8 cellular contexts compared by ENCODE assay signal in genomic region chr15:40871749-40872617, GRCh38. TPM values are rescaled to one million over a fixed set of nuclear protein-coding genes. Genes with fewer than 3 reads are reported as not detected.
DNase-seq lines count a peak whose midpoint lies in the region; ATAC-seq, FAIRE-seq and TF ChIP-seq lines count a peak whose summit lies in the region.
"Had no signal": no experiment of that assay in that cellular context is flagged by ENCODE, and none has a peak within 500 bp of the region (broad histone marks: within the 10 kb centered on the region; RNA-seq: fewer than 3 reads in every experiment).

No MANE protein-coding gene starts in this region.

- no peak for ATAC-seq in HCT116
- peak; percentile 65 for ATAC-seq in GM12878
- peak; percentile 78 to 88 (median 84) for ATAC-seq in pancreas
- no peak for ATAC-seq in HG02840 (IDR thresholded peaks at IDR 0.05; ENCODE audit: low FRiP score, unreplicated experiment)

- no peak overlapping the region for H3K4me3 ChIP-seq in HCT116 (replicated peaks in 1 of 2; ENCODE audit: low read depth in 1 of 2, low read length in 2 of 2)
- peak overlapping the region; percentile 65 for H3K4me3 ChIP-seq in GM12878
- H3K4me3 ChIP-seq in pancreas = peak overlapping the region; percentile 50 to 89 (median 64)

- H3K79me2 ChIP-seq in HCT116 (ENCODE audit: insufficient read depth, low read length) (no peaks in the 10 kb centered on the region), GM12878 (ENCODE audit: control insufficient read depth, insufficient read depth, low read length) (peaks cover 5% of the 10 kb centered on the region)

- H3K9me2 ChIP-seq in HCT116 (ENCODE audit: insufficient read depth) = no peaks in the 10 kb centered on the region

- H3K4me2 ChIP-seq in HCT116 (ENCODE audit: low read length) (peak overlapping the region; percentile 93; the same call in 1 of the 2 replicates), GM12878 (ENCODE audit: control insufficient read depth, insufficient read depth) (peak overlapping the region; percentile 89)

- H3K36me3 ChIP-seq in HCT116 (ENCODE audit: control insufficient read depth in 1 of 2, insufficient read depth in 2 of 2, low read length in 2 of 2) (no peaks in the 10 kb centered on the region), GM12878 (ENCODE audit: control insufficient read depth in 2 of 2, insufficient read depth in 2 of 2, low read length in 1 of 2) (no peaks in the 10 kb centered on the region), pancreas (no peaks in the 10 kb centered on the region)

- in situ Hi-C loops in GM13977 (cut with MboI; ENCODE audit: low pct_unique_long_range_greater_than_20kb, low sequenced_read_pairs, unreplicated experiment) (no loop called here), GM12878 (cut with MboI) (no loop called here)

- TF ChIP-seq EP300 in GM12878 (IDR thresholded peaks at IDR 0.05; ENCODE audit: borderline replicate concordance in 1 of 2, control insufficient read depth in 1 of 2, low read depth in 2 of 2, low read length in 2 of 2) = no peak; a peak in 2 of 4 replicates

- TF ChIP-seq CTCF in GM13977 (IDR thresholded peaks at IDR 0.05; ENCODE audit: extremely low read depth, insufficient read depth, missing control alignments) = no peak
- TF ChIP-seq CTCF in HCT116 (IDR thresholded peaks at IDR 0.05 in 2 of 3, conservative IDR thresholded peaks at IDR 0.05 in 1 of 3; ENCODE audit: borderline replicate concordance in 1 of 3, insufficient read depth in 1 of 3, low read depth in 2 of 3, low read length in 2 of 3) = no peak
- no peak for TF ChIP-seq CTCF in GM12878 (IDR thresholded peaks at IDR 0.05 in 2 of 3, conservative IDR thresholded peaks at IDR 0.05 in 1 of 3; ENCODE audit: control insufficient read depth in 2 of 3, extremely low read depth in 1 of 3, insufficient read depth in 1 of 3, low read depth in 3 of 3, low read length in 3 of 3)
- no peak for TF ChIP-seq CTCF in pancreas (IDR thresholded peaks at IDR 0.05)

- no peaks in the 10 kb centered on the region for H3K27me3 ChIP-seq in HCT116 (ENCODE audit: insufficient read depth, low read length)
- no peaks in the 10 kb centered on the region for H3K27me3 ChIP-seq in GM12878 (replicated peaks in 1 of 2; ENCODE audit: control insufficient read depth in 2 of 2, insufficient read depth in 2 of 2, low read length in 1 of 2)
- no peaks in the 10 kb centered on the region for H3K27me3 ChIP-seq in pancreas

- H3K9me3 ChIP-seq in HCT116 (ENCODE audit: control insufficient read depth in 1 of 2, insufficient read depth in 1 of 2, low read depth in 1 of 2, low read length in 2 of 2) (no peaks in the 10 kb centered on the region), GM12878 (replicated peaks; ENCODE audit: control insufficient read depth, insufficient read depth, low read length) (no peaks in the 10 kb centered on the region), pancreas (no peaks in the 10 kb centered on the region)

- intact Hi-C loops in HCT116 (cut with micrococcal nuclease) = no loop called here
- intact Hi-C loops in GM12878 (cut with micrococcal nuclease; ENCODE audit: unreplicated experiment) = loop anchor here (2.0 to 10.0 kb wide), 3 partner anchors 13 to 277 kb away; partner anchors contain the start of genes KNL1 and VPS18
- intact Hi-C loops in pancreas (cut with DNase I) = no loop called here

- H4K20me1 ChIP-seq in HCT116 (ENCODE audit: insufficient read depth) (no peaks in the 10 kb centered on the region), GM12878 (ENCODE audit: control insufficient read depth, insufficient read depth) (no peaks in the 10 kb centered on the region)

- H3K27ac ChIP-seq in HCT116 (ENCODE audit: low read depth, low read length) (peak overlapping the region; percentile 5; the same call in 1 of the 2 replicates), GM12878 (ENCODE audit: control insufficient read depth, insufficient read depth) (peak overlapping the region; percentile 78), pancreas (peak overlapping the region; percentile 80 to 97 (median 90))

- SMC1A ChIA-PET in GM12878 (lab: Charles Lee; ENCODE audit: uncharacterized antibody, unreplicated experiment) = interaction anchor here (0.5 to 14.4 kb wide), 11 partner anchors 12 to 254 kb away, joined by 3 to 454 read pairs (median 5); partner anchors contain the start of genes DNAJC17, SPINT1, VPS18 and ZFYVE19

- CTCF ChIA-PET in HCT116 (lab: Charles Lee) = interaction anchor here (1.3 to 5.7 kb wide), 5 partner anchors 11 to 314 kb away, joined by 4 to 94 read pairs (median 9); partner anchors contain the start of gene VPS18
- CTCF ChIA-PET in GM12878 (lab: Yijun Ruan, JAX) = interaction anchor here (0.5 to 6.0 kb wide), 9 partner anchors 23 to 282 kb away, joined by 3 to 57 read pairs (median 6); partner anchors contain the start of genes C15orf62, RAD51 and VPS18

- H2AFZ ChIP-seq in HCT116 (ENCODE audit: low read depth, low read length, poor library complexity, severe bottlenecking) (no peak overlapping the region), GM12878 (ENCODE audit: control insufficient read depth, low read depth, low read length) (peak overlapping the region; percentile 43; the same call in 1 of the 2 replicates)

- BruUV-seq in HCT116 (replicated peaks; lab: Mats Ljungman, UMichigan) (no TSS peak), GM12878 (replicated peaks; lab: Mats Ljungman, UMichigan) (no TSS peak)

- POLR2A ChIA-PET in HCT116 (lab: Charles Lee) = interaction anchor here (0.9 to 2.9 kb wide), 5 partner anchors 10 to 90 kb away, joined by 3 to 18 read pairs (median 4); partner anchors contain the start of gene VPS18
- POLR2A ChIA-PET in GM12878 (lab: Charles Lee) = interaction anchor here (0.6 to 9.5 kb wide), 18 partner anchors 9 to 324 kb away, joined by 3 to 220 read pairs (median 6); partner anchors contain the start of genes C15orf62, CCDC32, DNAJC17 and GCHFR

- TF ChIP-seq RAD21 in HCT116 (IDR thresholded peaks at IDR 0.05; ENCODE audit: low read depth) (no peak), GM12878 (IDR thresholded peaks at IDR 0.05; ENCODE audit: insufficient read depth, low read depth, low read length) (no peak)

- FAIRE-seq in GM12878 (lab: Jason Lieb, UNC) (peak; percentile 56), pancreas (lab: Jason Lieb, UNC) (no peak)

- no peak for TF ChIP-seq POLR2A in HCT116 (IDR thresholded peaks at IDR 0.05; ENCODE audit: borderline replicate concordance, extremely low read depth, insufficient read depth, insufficient read length)
- no peak; the same call in 1 of the 2 replicates for TF ChIP-seq POLR2A in GM12878 (IDR thresholded peaks at IDR 0.05; ENCODE audit: low read depth, low read length)

- DNase-seq in GM13977 (ENCODE audit: low spot score) = peak; percentile 80
- no peak for DNase-seq in HCT116 (ENCODE audit: low read depth, low spot score)
- DNase-seq in GM12878 (ENCODE audit: low read depth, low spot score) = peak; percentile 76
- DNase-seq in pancreas = peak; percentile 87 to 97 (median 96)
- no peak for DNase-seq in OCI-M1 (lab: John Stamatoyannopoulos, UW)
- no peak for DNase-seq in DMS79 (lab: John Stamatoyannopoulos, UW)

- RAD21 ChIA-PET in HCT116 (lab: Charles Lee; ENCODE audit: low non-redundant PET in 1 of 2, low total read pairs in 2 of 2, uncharacterized antibody in 2 of 2, unreplicated experiment in 2 of 2) = interaction anchor here in 1 of 2 experiments (2.3 kb wide), 1 partner anchor 14 kb away, joined by 13 read pairs; no protein-coding TSS in a partner anchor
- RAD21 ChIA-PET in GM12878 (lab: Charles Lee; ENCODE audit: unreplicated experiment) = interaction anchor here (1.0 to 14.2 kb wide), 13 partner anchors 14 to 314 kb away, joined by 3 to 551 read pairs (median 5); partner anchors contain the start of genes C15orf62, RPUSD2, SPINT1 and VPS18

- H3K4me1 ChIP-seq in HCT116 (ENCODE audit: control insufficient read depth in 1 of 2, insufficient read depth in 2 of 2, low read length in 2 of 2) (peaks cover 30 to 40% of the 10 kb centered on the region in 2 experiments), GM12878 (ENCODE audit: control insufficient read depth, insufficient read depth, low read length) (peaks cover 30% of the 10 kb centered on the region), pancreas (peaks cover 8 to 20% (median 18%) of the 10 kb centered on the region in 3 donors)

- H3K9ac ChIP-seq in HCT116 (ENCODE audit: low read length) (no peak overlapping the region), GM12878 (ENCODE audit: control insufficient read depth, insufficient read depth, low read length) (peak overlapping the region; percentile 65)

- WGBS in GM12878 (ENCODE audit: insufficient coverage, insufficient replicate concordance, low lambda C conversion rate, missing lambda C conversion rate) = 27% methylated on average over 13 of the region's 13 CpGs
- WGBS in pancreas, 2 donors = 21 to 31% methylated on average over 13 of the region's 13 CpGs

RNA-seq across cellular contexts. Expression of gene RHOV, which starts 2.1 kb away (rescaled TPM):
- total RNA-seq in HCT116 (2021; ENCODE audit: unreplicated experiment) (6.0 TPM), GM12878 (2014; rRNA removed) (11.5 and 13.0 TPM in 2 replicates), GM12878 (2014; rRNA removed; fragmentation: Illumina TruSeq; extraction: Trizol) (6.9 and 7.3 TPM in 2 replicates), GM12878 (2021) (13.3 and 15.0 TPM in 2 replicates), pancreas (10 to 100 TPM in 4 of 6 donors, 1 to 10 TPM in 2; 3.5 to 19.8 (median 10.9) TPM)
- polyA plus RNA-seq in HCT116 (2012) = 4.2 and 4.5 TPM in 2 replicates
- total RNA-seq in GM12878 (2013; cell fraction: nucleolus; rRNA removed) = 35.3 and 37.1 TPM in 2 replicates
- 4.9 TPM for polyA plus RNA-seq in GM12878 (2011; ENCODE audit: low read depth)
- polyA plus RNA-seq in GM12878 (2011; rRNA removed) (30.2 and 39.3 TPM in 2 replicates), GM12878 (2014; fragmentation: Illumina TruSeq; extraction: Trizol) (7.6 and 7.8 TPM in 2 replicates), GM12878 (2014; fragmentation: Nextera tagmentation; extraction: Ambion mirVana) (1 to 10 TPM in 1 of 2 experiments, under 1 TPM in 1; 0.24 to 1.3 TPM), GM12878 (2014; rRNA removed) (15.7 and 16.5 TPM in 2 replicates), GM12878 (2016; fragmentation: Nextera tagmentation; extraction: Ambion mirVana) (10 to 100 TPM in 1 of 2 experiments, 1 to 10 TPM in 1; 8.2 to 10.5 TPM), pancreas (10 to 100 TPM in 1 of 2 donors, 1 to 10 TPM in 1; 8.1 to 11.9 TPM)
- 39.3 and 50.0 TPM in 2 replicates for polyA plus RNA-seq in GM12878 (2011; cell fraction: cytosol; rRNA removed)
- 30.7 and 31.8 TPM in 2 replicates for polyA plus RNA-seq in GM12878 (2011; cell fraction: nucleus; rRNA removed)
- 8.8 and 14.8 TPM in 2 replicates for polyA plus RNA-seq in GM12878 (2012)
- polyA minus RNA-seq in GM12878 (2011; rRNA and poly(A)+ RNA removed) = 17.9 and 35.2 TPM in 2 replicates
- 13.5 and 20.2 TPM in 2 replicates for polyA minus RNA-seq in GM12878 (2011; cell fraction: cytosol; rRNA and poly(A)+ RNA removed)
- 21.9 and 25.2 TPM in 2 replicates for polyA minus RNA-seq in GM12878 (2011; cell fraction: nucleus; rRNA and poly(A)+ RNA removed)
- total RNA-seq: fibroblast of lung had no signal
- polyA plus RNA-seq: fibroblast of lung had no signal

RNA-seq across cellular contexts. Expression of gene VPS18, which starts 22.3 kb away (rescaled TPM):
- total RNA-seq in HCT116 (2021; ENCODE audit: unreplicated experiment) (16.9 TPM), GM12878 (2014; rRNA removed) (18.3 and 18.5 TPM in 2 replicates), GM12878 (2014; rRNA removed; fragmentation: Illumina TruSeq; extraction: Trizol) (9.0 and 10.0 TPM in 2 replicates), GM12878 (2021) (19.8 and 20.3 TPM in 2 replicates), pancreas (10 to 100 TPM in 1 of 6 donors, 1 to 10 TPM in 5; 4.4 to 12.5 (median 6.5) TPM)
- polyA plus RNA-seq in HCT116 (2012) = 9.3 and 10.0 TPM in 2 replicates
- 18.9 and 20.9 TPM in 2 replicates for total RNA-seq in GM12878 (2013; cell fraction: nucleolus; rRNA removed)
- polyA plus RNA-seq in GM12878 (2011; ENCODE audit: low read depth) = 5.9 TPM
- polyA plus RNA-seq in GM12878 (2011; rRNA removed) (4.3 and 9.7 TPM in 2 replicates), GM12878 (2014; fragmentation: Illumina TruSeq; extraction: Trizol) (3.8 and 7.9 TPM in 2 replicates), GM12878 (2014; fragmentation: Nextera tagmentation; extraction: Ambion mirVana) (1 to 10 TPM in 1 of 2 experiments, under 1 TPM in 1; 0.71 to 1.7 TPM), GM12878 (2014; rRNA removed) (11.3 and 12.7 TPM in 2 replicates), GM12878 (2016; fragmentation: Nextera tagmentation; extraction: Ambion mirVana) (10 to 100 TPM; 16.0 to 20.4 TPM), pancreas (1 to 10 TPM; 6.8 to 9.4 TPM)
- 14.5 and 17.7 TPM in 2 replicates for polyA plus RNA-seq in GM12878 (2011; cell fraction: cytosol; rRNA removed)
- 18.8 and 21.0 TPM in 2 replicates for polyA plus RNA-seq in GM12878 (2011; cell fraction: nucleus; rRNA removed)
- 10.1 and 11.1 TPM in 2 replicates for polyA plus RNA-seq in GM12878 (2012)
- polyA minus RNA-seq in GM12878 (2011; rRNA and poly(A)+ RNA removed) = 30.4 and 40.0 TPM in 2 replicates
- 13.0 and 13.4 TPM in 2 replicates for polyA minus RNA-seq in GM12878 (2011; cell fraction: cytosol; rRNA and poly(A)+ RNA removed)
- polyA minus RNA-seq in GM12878 (2011; cell fraction: nucleus; rRNA and poly(A)+ RNA removed) = 8.7 and 17.9 TPM in 2 replicates

RNA-seq across cellular contexts. Expression of gene SPINT1, which starts 28.1 kb away (rescaled TPM):
- total RNA-seq in HCT116 (2021; ENCODE audit: unreplicated experiment) = 123 TPM
- 142 and 165 TPM in 2 replicates for polyA plus RNA-seq in HCT116 (2012)
- 46.9 and 54.3 TPM in 2 replicates for total RNA-seq in GM12878 (2013; cell fraction: nucleolus; rRNA removed)
- total RNA-seq in GM12878 (2014; rRNA removed) = 18.8 and 18.9 TPM in 2 replicates
- total RNA-seq in GM12878 (2014; rRNA removed; fragmentation: Illumina TruSeq; extraction: Trizol) = 6.4 and 7.8 TPM in 2 replicates
- 26.6 and 28.6 TPM in 2 replicates for total RNA-seq in GM12878 (2021)
- polyA plus RNA-seq in GM12878 (2011; ENCODE audit: low read depth) = 3.1 TPM
- polyA plus RNA-seq in GM12878 (2011; rRNA removed) = 4.8 and 8.2 TPM in 2 replicates
- 17.8 and 26.2 TPM in 2 replicates for polyA plus RNA-seq in GM12878 (2011; cell fraction: cytosol; rRNA removed)
- polyA plus RNA-seq in GM12878 (2011; cell fraction: nucleus; rRNA removed) = 40.2 and 41.5 TPM in 2 replicates
- polyA plus RNA-seq in GM12878 (2012) = 8.4 and 9.5 TPM in 2 replicates
- polyA plus RNA-seq in GM12878 (2014; fragmentation: Illumina TruSeq; extraction: Trizol) = 11.0 and 12.4 TPM in 2 replicates
- 1 to 10 TPM; 3.5 to 4.0 TPM for polyA plus RNA-seq in GM12878 (2014; fragmentation: Nextera tagmentation; extraction: Ambion mirVana)
- 10.4 and 14.3 TPM in 2 replicates for polyA plus RNA-seq in GM12878 (2014; rRNA removed)
- polyA plus RNA-seq in GM12878 (2016; fragmentation: Nextera tagmentation; extraction: Ambion mirVana) = 10 to 100 TPM; 10.1 to 12.1 TPM
- 9.4 and 13.9 TPM in 2 replicates for polyA minus RNA-seq in GM12878 (2011; rRNA and poly(A)+ RNA removed)
- polyA minus RNA-seq in GM12878 (2011; cell fraction: cytosol; rRNA and poly(A)+ RNA removed) = 7.1 and 13.0 TPM in 2 replicates
- 11.2 and 12.2 TPM in 2 replicates for polyA minus RNA-seq in GM12878 (2011; cell fraction: nucleus; rRNA and poly(A)+ RNA removed)
- 100 to 1,000 TPM in 1 of 6 donors, 10 to 100 TPM in 5; 39.6 to 123 (median 51.1) TPM for total RNA-seq in pancreas
- 10 to 100 TPM; 39.3 to 67.1 TPM for polyA plus RNA-seq in pancreas

RNA-seq across cellular contexts. Expression of gene PPP1R14D, which starts 43.5 kb away (rescaled TPM):
- total RNA-seq in HCT116 (2021; ENCODE audit: unreplicated experiment) = not detected
- polyA plus RNA-seq in HCT116 (2012) = 0.09 TPM in 1 of 2 replicates, not detected in the other
- not detected in 2 replicates for total RNA-seq in GM12878 (2013; cell fraction: nucleolus; rRNA removed)
- not detected in 2 replicates for total RNA-seq in GM12878 (2014; rRNA removed)
- total RNA-seq in GM12878 (2014; rRNA removed; fragmentation: Illumina TruSeq; extraction: Trizol) = not detected in 2 replicates
- not detected in 2 replicates for total RNA-seq in GM12878 (2021)
- not detected for polyA plus RNA-seq in GM12878 (2011; ENCODE audit: low read depth)
- 0.10 TPM in 1 of 2 replicates, not detected in the other for polyA plus RNA-seq in GM12878 (2011; rRNA removed)
- polyA plus RNA-seq in GM12878 (2011; cell fraction: cytosol; rRNA removed) = not detected in 2 replicates
- polyA plus RNA-seq in GM12878 (2011; cell fraction: nucleus; rRNA removed) = not detected in 2 replicates
- polyA plus RNA-seq in GM12878 (2012) = not detected in 2 replicates
- not detected in 2 replicates for polyA plus RNA-seq in GM12878 (2014; fragmentation: Illumina TruSeq; extraction: Trizol)
- polyA plus RNA-seq in GM12878 (2014; fragmentation: Nextera tagmentation; extraction: Ambion mirVana) = not detected
- polyA plus RNA-seq in GM12878 (2014; rRNA removed) = not detected in 2 replicates
- not detected for polyA plus RNA-seq in GM12878 (2016; fragmentation: Nextera tagmentation; extraction: Ambion mirVana)
- not detected in 2 replicates for polyA minus RNA-seq in GM12878 (2011; rRNA and poly(A)+ RNA removed)
- not detected in 2 replicates for polyA minus RNA-seq in GM12878 (2011; cell fraction: cytosol; rRNA and poly(A)+ RNA removed)
- not detected in 2 replicates for polyA minus RNA-seq in GM12878 (2011; cell fraction: nucleus; rRNA and poly(A)+ RNA removed)
- total RNA-seq in pancreas = under 1 TPM in 2 of 6 donors, not detected in 4; 0.23 to 0.37 TPM
- polyA plus RNA-seq in pancreas = 1 to 10 TPM in 1 of 2 donors, under 1 TPM in 1; 0.72 to 2.6 TPM
- total RNA-seq: fibroblast of lung had no signal
- polyA plus RNA-seq: fibroblast of lung had no signal

RNA-seq across cellular contexts. Expression of gene DLL4, which starts 57.2 kb away (rescaled TPM):
- total RNA-seq in HCT116 (2021; ENCODE audit: unreplicated experiment) = 1.5 TPM
- polyA plus RNA-seq in HCT116 (2012) = 1.0 and 1.2 TPM in 2 replicates
- 8.1 and 8.2 TPM in 2 replicates for total RNA-seq in GM12878 (2013; cell fraction: nucleolus; rRNA removed)
- 0.05 TPM in 1 of 2 replicates, not detected in the other for total RNA-seq in GM12878 (2014; rRNA removed)
- total RNA-seq in GM12878 (2014; rRNA removed; fragmentation: Illumina TruSeq; extraction: Trizol) = 0.04 TPM in 1 of 2 replicates, not detected in the other
- 0.08 TPM in 1 of 2 replicates, not detected in the other for total RNA-seq in GM12878 (2021)
- not detected for polyA plus RNA-seq in GM12878 (2011; ENCODE audit: low read depth)
- polyA plus RNA-seq in GM12878 (2011; rRNA removed) = 0.10 and 0.12 TPM in 2 replicates
- polyA plus RNA-seq in GM12878 (2011; cell fraction: cytosol; rRNA removed) = 0.27 TPM in 2 replicates
- polyA plus RNA-seq in GM12878 (2011; cell fraction: nucleus; rRNA removed) = 0.69 and 0.99 TPM in 2 replicates
- polyA plus RNA-seq in GM12878 (2012) = 0.07 and 0.13 TPM in 2 replicates
- not detected in 2 replicates for polyA plus RNA-seq in GM12878 (2014; fragmentation: Illumina TruSeq; extraction: Trizol)
- polyA plus RNA-seq in GM12878 (2014; fragmentation: Nextera tagmentation; extraction: Ambion mirVana) = not detected
- polyA plus RNA-seq in GM12878 (2014; rRNA removed) = 0.06 TPM in 1 of 2 replicates, not detected in the other
- under 1 TPM in 1 of 2 experiments, not detected in 1; 0.16 TPM for polyA plus RNA-seq in GM12878 (2016; fragmentation: Nextera tagmentation; extraction: Ambion mirVana)
- 0.15 and 0.37 TPM in 2 replicates for polyA minus RNA-seq in GM12878 (2011; rRNA and poly(A)+ RNA removed)
- polyA minus RNA-seq in GM12878 (2011; cell fraction: cytosol; rRNA and poly(A)+ RNA removed) = not detected in 2 replicates
- polyA minus RNA-seq in GM12878 (2011; cell fraction: nucleus; rRNA and poly(A)+ RNA removed) = 0.38 and 0.48 TPM in 2 replicates
- total RNA-seq in pancreas = 1 to 10 TPM; 1.3 to 4.5 (median 1.9) TPM
- polyA plus RNA-seq in pancreas = 1 to 10 TPM; 2.6 to 4.8 TPM

Comparison
In these comparisons a context has a peak if more than half of its experiments do, and no peak if none do; other contexts are left out.
1. DNase-seq: peak in GM13977 (single experiment), GM12878 (single experiment) and pancreas (6 of 6); none in HCT116 (single experiment), OCI-M1 (single experiment) and DMS79 (single experiment).
2. ATAC-seq: peak in GM12878 (single experiment) and pancreas (4 of 4); none in HCT116 (single experiment) and HG02840 (single experiment).
3. H3K27ac ChIP-seq: peak in every context shown above with its lines; median percentile 90 in pancreas; 78 in GM12878; 5 in HCT116.
4. H3K4me3 ChIP-seq: peak in GM12878 (single experiment) and pancreas (4 of 4); none in HCT116 (0 of 2).